In the genomic region with DNA sequence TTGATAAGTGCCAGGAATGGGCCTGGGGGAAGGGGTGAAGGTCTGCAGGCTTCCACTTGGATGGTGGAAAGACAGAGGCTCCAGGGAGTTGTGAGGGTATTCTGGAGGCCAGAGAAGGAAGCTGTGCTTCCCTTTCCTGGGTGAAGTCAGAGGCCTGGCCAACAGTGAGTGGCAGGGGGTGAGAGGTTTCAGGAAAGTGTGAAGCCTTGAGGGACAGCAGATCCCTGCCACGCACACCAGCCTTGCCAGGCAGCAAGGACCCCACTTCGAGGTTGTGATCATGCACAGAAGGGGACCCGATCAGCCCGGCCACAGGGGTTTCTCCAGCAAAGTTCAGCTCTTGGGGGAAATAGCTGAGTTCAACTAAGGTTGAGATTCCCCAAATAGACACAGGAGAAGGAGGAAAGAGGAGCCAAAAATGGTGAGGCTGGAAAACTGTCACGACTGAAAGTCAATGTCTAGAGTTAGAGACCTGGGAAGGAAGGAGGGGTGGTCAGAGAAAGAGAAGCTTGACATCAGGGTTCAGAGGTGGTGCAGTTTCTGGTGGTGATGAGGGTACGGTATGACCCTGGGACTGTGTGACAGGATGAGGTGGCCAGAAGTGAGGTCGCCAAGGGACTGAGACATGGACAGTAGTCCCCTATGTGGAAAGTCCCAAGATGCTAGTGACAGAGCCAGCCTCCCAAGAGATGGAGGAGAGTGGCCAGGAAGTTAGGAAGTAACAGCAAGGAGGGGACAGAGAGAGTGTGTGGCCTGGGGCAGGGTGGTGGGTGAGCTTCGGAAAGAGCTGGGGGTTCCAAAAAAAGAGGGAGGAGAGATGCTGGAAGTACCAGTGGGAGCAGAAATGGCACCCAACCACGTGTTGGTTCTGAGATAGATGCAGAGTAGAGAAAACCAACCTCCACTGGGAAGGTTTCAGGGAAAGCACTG, we compare ENCODE assay signal across 20 cellular contexts.
DNase-seq lines count a peak whose midpoint lies in the region; ATAC-seq and TF ChIP-seq lines count a peak whose summit lies in the region.
"Had no signal": no experiment of that assay in that cellular context is flagged by ENCODE, and none has a peak within 500 bp of the region (broad histone marks: within the 10 kb centered on the region; RNA-seq: fewer than 3 reads in every experiment).

No MANE protein-coding gene starts in this region.

- no peak for ATAC-seq in Right ventricle myocardium superior (ENCODE audit: poor library complexity)
- ATAC-seq in Right ventricle myocardium inferior: no peak
- no peak for ATAC-seq in central memory CD8-positive, alpha-beta T cell (replicated peaks; ENCODE audit: extremely low read depth, poor library complexity, severe bottlenecking)
- no peak for ATAC-seq in GM21381 (IDR thresholded peaks at IDR 0.05; ENCODE audit: unreplicated experiment)
- no peak for ATAC-seq in GM21360 (IDR thresholded peaks at IDR 0.05; ENCODE audit: unreplicated experiment)
- ATAC-seq: effector memory CD8-positive, alpha-beta T cell; HCT116; psoas muscle; SK-N-SH treated with all-trans-retinoic acid at 6 μM for 48 hours had no signal

- H3K4me1 ChIP-seq in neural progenitor cell (peaks cover 15% of the 10 kb centered on the region), urinary bladder (ENCODE audit: insufficient read depth) (no peaks in the 10 kb centered on the region)

- H3K27ac ChIP-seq in neural progenitor cell (no peak overlapping the region), urinary bladder (ENCODE audit: low read depth) (peak overlapping the region; percentile 43)
- H3K27ac ChIP-seq: psoas muscle had no signal

- H3K4me1 Mint-ChIP-seq in central memory CD8-positive, alpha-beta T cell: peaks cover 31% of the 10 kb centered on the region
- H3K4me1 Mint-ChIP-seq in neural progenitor cell: peaks cover 37% of the 10 kb centered on the region

- H3K4me3 Mint-ChIP-seq in central memory CD8-positive, alpha-beta T cell: no peak overlapping the region
- H3K4me3 Mint-ChIP-seq in neural progenitor cell: no peak overlapping the region
- H3K4me3 Mint-ChIP-seq: effector memory CD8-positive, alpha-beta T cell had no signal

- H3K27ac Mint-ChIP-seq in central memory CD8-positive, alpha-beta T cell (ENCODE audit: low read depth): peak overlapping the region; percentile 5
- H3K27ac Mint-ChIP-seq in neural progenitor cell: peak overlapping the region; percentile 68

- no peaks in the 10 kb centered on the region for H3K36me3 ChIP-seq in neural progenitor cell
- no peaks in the 10 kb centered on the region for H3K36me3 ChIP-seq in urinary bladder (ENCODE audit: insufficient read depth)
- H3K36me3 ChIP-seq: MG63 had no signal

- no peaks in the 10 kb centered on the region for H3K27me3 Mint-ChIP-seq in central memory CD8-positive, alpha-beta T cell
- H3K27me3 Mint-ChIP-seq in neural progenitor cell (ENCODE audit: insufficient read depth, low read depth): peaks cover 10% of the 10 kb centered on the region
- H3K27me3 Mint-ChIP-seq: effector memory CD8-positive, alpha-beta T cell had no signal

- H3K9ac ChIP-seq in neural progenitor cell: no peak overlapping the region

- intact Hi-C loops in Right ventricle myocardium superior (cut with DNase I): no loop called here
- intact Hi-C loops in Right ventricle myocardium inferior (cut with DNase I): loop anchor here (5.0 kb wide), 2 partner anchors 42 to 53 kb away; no protein-coding TSS in a partner anchor

- 76% methylated on average over 9 of the region's 9 CpGs for WGBS in urinary bladder

- DNase-seq in Right ventricle myocardium superior: peak; percentile 33
- no peak for DNase-seq in Right ventricle myocardium inferior (ENCODE audit: missing footprints)
- DNase-seq in central memory CD8-positive, alpha-beta T cell (ENCODE audit: low spot score in 2 of 2): no peak
- DNase-seq in neural progenitor cell (ENCODE audit: low spot score): no peak
- no peak for DNase-seq in activated T-cell treated with anti-CD3 and anti-CD28 coated beads, Interleukin-2, amount 50 U/mL, for 48 hours
- DNase-seq: activated gamma-delta T cell; DMS79 treated with DMSO at 0.1 percent for 48 hours; effector memory CD8-positive, alpha-beta T cell; glutamatergic neuron; MG63; NCI-H187; NCI-H446; psoas muscle; small intestine; stimulated activated CD4-positive, alpha-beta T cell treated with anti-CD3 and anti-CD28 coated beads, Interleukin-4, amount 100 ng/mL, for 4 hours had no signal

- H3K4me3 ChIP-seq in neural progenitor cell (no peak overlapping the region), urinary bladder (ENCODE audit: low read depth, low read length) (no peak overlapping the region)
- H3K4me3 ChIP-seq: MG63, psoas muscle had no signal

- no peak overlapping the region for H2AFZ ChIP-seq in neural progenitor cell (replicated peaks)

- H3K4me2 ChIP-seq in neural progenitor cell: no peak overlapping the region

- H4K20me1 ChIP-seq in neural progenitor cell (ENCODE audit: low read depth): no peaks in the 10 kb centered on the region

- no peaks in the 10 kb centered on the region for H3K79me2 ChIP-seq in neural progenitor cell (ENCODE audit: low read depth)

- no peaks in the 10 kb centered on the region for H3K9me3 Mint-ChIP-seq in central memory CD8-positive, alpha-beta T cell
- peaks cover 10% of the 10 kb centered on the region for H3K9me3 Mint-ChIP-seq in neural progenitor cell
- H3K9me3 Mint-ChIP-seq: effector memory CD8-positive, alpha-beta T cell had no signal

- no peak for TF ChIP-seq CTCF in neural progenitor cell (IDR thresholded peaks at IDR 0.05)

- H3K27me3 ChIP-seq in neural progenitor cell: no peaks in the 10 kb centered on the region
- H3K27me3 ChIP-seq: MG63 had no signal

- peaks cover 2% of the 10 kb centered on the region for H3K36me3 Mint-ChIP-seq in central memory CD8-positive, alpha-beta T cell (ENCODE audit: insufficient read depth)
- H3K36me3 Mint-ChIP-seq in neural progenitor cell: no peaks in the 10 kb centered on the region

- no peaks in the 10 kb centered on the region for H3F3A ChIP-seq in neural progenitor cell (ENCODE audit: low read depth)

- no peaks in the 10 kb centered on the region for H3K9me3 ChIP-seq in neural progenitor cell (ENCODE audit: low read depth)
- H3K9me3 ChIP-seq: MG63, psoas muscle had no signal
